Comparison of ENCODE assay signal across 10 cellular contexts in the genomic region with DNA sequence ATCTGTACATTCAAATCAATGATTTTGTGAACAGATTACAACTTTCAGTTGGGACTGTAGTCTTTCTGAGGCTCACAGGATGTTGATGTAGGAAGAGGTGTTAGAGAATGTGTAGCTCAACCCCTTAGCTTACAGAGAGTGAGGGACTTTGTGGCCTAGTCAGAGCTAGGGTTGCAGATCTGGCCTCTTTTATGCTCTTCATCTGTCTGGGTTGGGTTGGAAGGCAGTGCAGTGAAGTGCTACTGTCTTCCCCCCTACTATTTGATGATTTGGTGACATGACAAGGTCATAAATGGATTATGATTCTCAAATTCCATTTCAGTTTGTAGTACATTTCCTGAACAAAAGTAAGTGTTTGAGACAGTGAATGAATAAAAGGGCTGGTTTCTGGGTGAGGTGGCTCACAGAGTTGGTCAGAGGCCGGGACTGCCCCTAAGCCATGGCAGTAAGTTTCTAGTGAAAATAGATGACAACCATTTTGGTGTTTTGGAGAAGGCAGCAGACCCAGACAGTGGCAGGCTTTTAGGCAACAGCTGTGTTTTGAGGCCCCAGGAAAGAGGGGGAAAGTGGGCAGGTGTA. TPM values are rescaled to one million over a fixed set of nuclear protein-coding genes. Genes with fewer than 3 reads are reported as not detected.
DNase-seq lines count a peak whose midpoint lies in the region; ATAC-seq and TF ChIP-seq lines count a peak whose summit lies in the region.
"Had no signal": no experiment of that assay in that cellular context is flagged by ENCODE, and none has a peak within 500 bp of the region (broad histone marks: within the 10 kb centered on the region; RNA-seq: fewer than 3 reads in every experiment).

No MANE protein-coding gene starts in this region.

- peak overlapping the region; percentile 82 to 96 (median 89) for H3K27ac Mint-ChIP-seq in CD4-positive, alpha-beta memory T cell
- peak overlapping the region; percentile 92 for H3K27ac Mint-ChIP-seq in activated naive CD4-positive, alpha-beta T cell treated with anti-CD3 and anti-CD28 coated beads, Interleukin-2, amount 10 ng/mL, durations not matched to agents 7 days and 5 days
- H3K27ac Mint-ChIP-seq in naive thymus-derived CD8-positive, alpha-beta T cell, result peak overlapping the region; percentile 92 to 99 (median 95)

- H3K9ac ChIP-seq in MM.1S (ENCODE audit: low read length), result no peak overlapping the region

- intact Hi-C loops in CD4-positive, alpha-beta memory T cell (cut with micrococcal nuclease), result loop anchor here (5.0 kb wide), 2 partner anchors 67 to 247 kb away; no protein-coding TSS in a partner anchor
- intact Hi-C loops in posterior vena cava (cut with DNase I), result no loop called here

- no peaks in the 10 kb centered on the region for H3K79me2 ChIP-seq in MM.1S (ENCODE audit: low read length)

- peak overlapping the region in 7 of 8 donors; percentile 32 to 79 (median 71) for H3K4me3 Mint-ChIP-seq in CD4-positive, alpha-beta memory T cell
- H3K4me3 Mint-ChIP-seq in activated naive CD4-positive, alpha-beta T cell treated with anti-CD3 and anti-CD28 coated beads, Interleukin-2, amount 10 ng/mL, durations not matched to agents 7 days and 5 days, result peak overlapping the region; percentile 13
- peak overlapping the region; percentile 51 to 81 (median 70) for H3K4me3 Mint-ChIP-seq in naive thymus-derived CD8-positive, alpha-beta T cell

- H3K4me2 ChIP-seq in MM.1S (ENCODE audit: low read depth, low read length), result no peak overlapping the region

- peaks cover 0 to 2% (median 0%) of the 10 kb centered on the region in 8 donors for H3K9me3 Mint-ChIP-seq in CD4-positive, alpha-beta memory T cell
- peaks cover 18% of the 10 kb centered on the region for H3K9me3 Mint-ChIP-seq in activated naive CD4-positive, alpha-beta T cell treated with anti-CD3 and anti-CD28 coated beads, Interleukin-2, amount 10 ng/mL, durations not matched to agents 7 days and 5 days
- peaks cover 0 to 6% (median 0%) of the 10 kb centered on the region in 9 donors for H3K9me3 Mint-ChIP-seq in naive thymus-derived CD8-positive, alpha-beta T cell

- H3K27me3 Mint-ChIP-seq in CD4-positive, alpha-beta memory T cell, result no peaks in the 10 kb centered on the region
- no peaks in the 10 kb centered on the region for H3K27me3 Mint-ChIP-seq in activated naive CD4-positive, alpha-beta T cell treated with anti-CD3 and anti-CD28 coated beads, Interleukin-2, amount 10 ng/mL, durations not matched to agents 7 days and 5 days
- H3K27me3 Mint-ChIP-seq in naive thymus-derived CD8-positive, alpha-beta T cell, result no peaks in the 10 kb centered on the region

- H3F3A ChIP-seq in MM.1S (ENCODE audit: insufficient read depth, low read length), result no peaks in the 10 kb centered on the region

- no peak overlapping the region for H2AFZ ChIP-seq in MM.1S (ENCODE audit: low read length)

- no peaks in the 10 kb centered on the region for H3K27me3 ChIP-seq in CD4-positive, alpha-beta memory T cell (ENCODE audit: insufficient read depth, low read length)
- no peaks in the 10 kb centered on the region for H3K27me3 ChIP-seq in MM.1S (replicated peaks; ENCODE audit: insufficient read depth, low read length)

- peak; percentile 40 for ATAC-seq in HG03432 (IDR thresholded peaks at IDR 0.05; ENCODE audit: unreplicated experiment)
- ATAC-seq in naive thymus-derived CD8-positive, alpha-beta T cell, result peak; percentile 93 to 95
- ATAC-seq in HG02623 (IDR thresholded peaks at IDR 0.05; ENCODE audit: unreplicated experiment), result no peak
- no peak for ATAC-seq in GM18867 (IDR thresholded peaks at IDR 0.05; ENCODE audit: unreplicated experiment)

- H3K36me3 Mint-ChIP-seq in CD4-positive, alpha-beta memory T cell, result peaks cover 0 to 2% of the 10 kb centered on the region in 2 donors
- peaks cover 71% of the 10 kb centered on the region for H3K36me3 Mint-ChIP-seq in activated naive CD4-positive, alpha-beta T cell treated with anti-CD3 and anti-CD28 coated beads, Interleukin-2, amount 10 ng/mL, durations not matched to agents 7 days and 5 days
- peaks cover 0 to 3% (median 0%) of the 10 kb centered on the region in 3 donors for H3K36me3 Mint-ChIP-seq in naive thymus-derived CD8-positive, alpha-beta T cell

- POLR2A ChIA-PET in CD4-positive, alpha-beta memory T cell (lab: Charles Lee; ENCODE audit: partially characterized antibody), result interaction anchor here (0.8 to 11.9 kb wide), 10 partner anchors 9 to 410 kb away, joined by 3 to 171 read pairs (median 3); a partner anchor contains a TSS
- POLR2A ChIA-PET in naive thymus-derived CD8-positive, alpha-beta T cell (lab: Charles Lee), result interaction anchor here (0.6 to 5.8 kb wide), 10 partner anchors 9 to 147 kb away, joined by 3 to 67 read pairs (median 4); a partner anchor contains a TSS

- H3K9me2 ChIP-seq in MM.1S (replicated peaks; ENCODE audit: insufficient read depth, low read length), result no peaks in the 10 kb centered on the region; the same call in 1 of the 2 replicates

- DNase-seq in CD4-positive, alpha-beta memory T cell, result peak; percentile 54 to 67 (median 61)
- peak; percentile 56 for DNase-seq in activated naive CD4-positive, alpha-beta T cell treated with anti-CD3 and anti-CD28 coated beads, Interleukin-2, amount 10 ng/mL, durations not matched to agents 7 days and 5 days
- peak in 7 of 10 donors; percentile 17 to 77 (median 57) for DNase-seq in naive thymus-derived CD8-positive, alpha-beta T cell
- DNase-seq in posterior vena cava (ENCODE audit: low spot score), result no peak
- DNase-seq in MM.1S, result no peak
- DNase-seq: DMS79, NCI-H2029 treated with DMSO at 0.1 percent for 48 hours had no signal

- no peaks in the 10 kb centered on the region for H3K36me3 ChIP-seq in CD4-positive, alpha-beta memory T cell (ENCODE audit: insufficient read depth, low read length)
- no peaks in the 10 kb centered on the region for H3K36me3 ChIP-seq in MM.1S (replicated peaks; ENCODE audit: insufficient read depth, low read length)

- CTCF ChIA-PET in CD4-positive, alpha-beta memory T cell (lab: Charles Lee; ENCODE audit: partially characterized antibody), result interaction anchor here (1.0 to 5.6 kb wide), 10 partner anchors 9 to 300 kb away, joined by 3 to 37 read pairs (median 12); a partner anchor contains a TSS
- CTCF ChIA-PET in activated naive CD4-positive, alpha-beta T cell treated with anti-CD3 and anti-CD28 coated beads, Interleukin-2, amount 10 ng/mL, durations not matched to agents 7 days and 5 days (lab: Charles Lee), result interaction anchor here (1.0 to 1.9 kb wide), 9 partner anchors 9 to 276 kb away, joined by 3 to 6 read pairs (median 3); no protein-coding TSS in a partner anchor

- peaks cover 71 to 96% (median 85%) of the 10 kb centered on the region in 4 donors for H3K4me1 Mint-ChIP-seq in CD4-positive, alpha-beta memory T cell
- H3K4me1 Mint-ChIP-seq in activated naive CD4-positive, alpha-beta T cell treated with anti-CD3 and anti-CD28 coated beads, Interleukin-2, amount 10 ng/mL, durations not matched to agents 7 days and 5 days, result peaks cover 90% of the 10 kb centered on the region
- peaks cover 45 to 96% (median 93%) of the 10 kb centered on the region in 4 donors for H3K4me1 Mint-ChIP-seq in naive thymus-derived CD8-positive, alpha-beta T cell

- peak overlapping the region; percentile 38 for H3K27ac ChIP-seq in CD4-positive, alpha-beta memory T cell (ENCODE audit: low read depth, low read length)
- no peak overlapping the region for H3K27ac ChIP-seq in MM.1S (ENCODE audit: low read length)

- no peaks in the 10 kb centered on the region for H4K20me1 ChIP-seq in MM.1S (ENCODE audit: insufficient read depth, low read length)

- H3K9me3 ChIP-seq in CD4-positive, alpha-beta memory T cell (ENCODE audit: control insufficient read depth in 1 of 2, low read length in 2 of 2), result no peaks in the 10 kb centered on the region
- no peaks in the 10 kb centered on the region for H3K9me3 ChIP-seq in MM.1S (replicated peaks; ENCODE audit: insufficient read depth, low read length)

- no peak for TF ChIP-seq CTCF in MM.1S (IDR thresholded peaks at IDR 0.05; ENCODE audit: low read length)

- no peak overlapping the region for H3K4me3 ChIP-seq in CD4-positive, alpha-beta memory T cell (ENCODE audit: low read length in 2 of 2)
- H3K4me3 ChIP-seq in MM.1S (ENCODE audit: low read length), result no peak overlapping the region

- peaks cover 99% of the 10 kb centered on the region for H3K4me1 ChIP-seq in CD4-positive, alpha-beta memory T cell (ENCODE audit: insufficient read depth, low read length)
- H3K4me1 ChIP-seq in MM.1S (ENCODE audit: low read length), result no peaks in the 10 kb centered on the region

RNA-seq across cellular contexts. Expression of a gene that starts 21.6 kb away (rescaled TPM):
- total RNA-seq in CD4-positive, alpha-beta memory T cell, result 100 to 1,000 TPM; 105 to 114 TPM
- polyA plus RNA-seq in CD4-positive, alpha-beta memory T cell, result 10 to 100 TPM in 1 of 2 donors, 1 to 10 TPM in 1; 2.4 to 18.9 TPM
- 100 to 1,000 TPM; 116 to 122 TPM for total RNA-seq in naive thymus-derived CD8-positive, alpha-beta T cell
- polyA plus RNA-seq in naive thymus-derived CD8-positive, alpha-beta T cell, result 10 to 100 TPM in 2 of 3 donors, 1 to 10 TPM in 1; 9.5 to 26.6 (median 13.0) TPM
- total RNA-seq in posterior vena cava, result 10 to 100 TPM; 53.5 to 75.8 TPM

Comparison
In these comparisons a context has a peak if more than half of its experiments do, and no peak if none do; other contexts are left out.
1. DNase-seq: peak in CD4-positive, alpha-beta memory T cell (5 of 5), activated naive CD4-positive, alpha-beta T cell treated with anti-CD3 and anti-CD28 coated beads, Interleukin-2, amount 10 ng/mL, durations not matched to agents 7 days and 5 days (single experiment) and naive thymus-derived CD8-positive, alpha-beta T cell (7 of 10); none in posterior vena cava (single experiment) and MM.1S (single experiment).
2. H3K4me3 Mint-ChIP-seq: peak in every context shown above with its lines; median percentile 71 in CD4-positive, alpha-beta memory T cell; 70 in naive thymus-derived CD8-positive, alpha-beta T cell; 13 in activated naive CD4-positive, alpha-beta T cell treated with anti-CD3 and anti-CD28 coated beads, Interleukin-2, amount 10 ng/mL, durations not matched to agents 7 days and 5 days.
3. ATAC-seq: peak in HG03432 (single experiment) and naive thymus-derived CD8-positive, alpha-beta T cell (2 of 2); none in HG02623 (single experiment) and GM18867 (single experiment).
4. Peak in every context shown above with its lines, with median percentiles within 50 percentile points of each other: H3K27ac Mint-ChIP-seq.